Comparison of ENCODE assay signal across 9 cellular contexts in genomic region chr7:33671521-33672262, GRCh38.
DNase-seq lines count a peak whose midpoint lies in the region; ATAC-seq and TF ChIP-seq lines count a peak whose summit lies in the region.
"Had no signal": no experiment of that assay in that cellular context is flagged by ENCODE, and none has a peak within 500 bp of the region (broad histone marks: within the 10 kb centered on the region; RNA-seq: fewer than 3 reads in every experiment).

No MANE protein-coding gene starts in this region.

- no peak for TF ChIP-seq CTCF in nephron (IDR thresholded peaks at IDR 0.05; ENCODE audit: unreplicated experiment in 3 of 3)

- DNase-seq in NCI-H2029 (lab: John Stamatoyannopoulos, UW) (peak; percentile 81), NCI-H146 treated with DMSO at 0.1 percent for 48 hours (lab: John Stamatoyannopoulos, UW; ENCODE audit: unreplicated experiment) (no peak), hypothalamus (lab: John Stamatoyannopoulos, UW) (no peak), NCI-H2171 treated with DMSO at 0.1 percent for 48 hours (lab: John Stamatoyannopoulos, UW) (no peak)
- DNase-seq: cerebellar nuclear complex had no signal

- peak; percentile 74 for ATAC-seq in GM18868 (IDR thresholded peaks at IDR 0.05; ENCODE audit: unreplicated experiment)
- ATAC-seq in HG02852 (IDR thresholded peaks at IDR 0.05; ENCODE audit: unreplicated experiment), result peak; percentile 76
- no peak for ATAC-seq in HG03280 (IDR thresholded peaks at IDR 0.05; ENCODE audit: unreplicated experiment)

- no peaks in the 10 kb centered on the region for H3K27me3 Mint-ChIP-seq in nephron (ENCODE audit: low read depth)

- no peak overlapping the region for H3K4me3 Mint-ChIP-seq in nephron

- no peaks in the 10 kb centered on the region for H3K36me3 Mint-ChIP-seq in nephron (ENCODE audit: low read depth)

- H3K9me3 Mint-ChIP-seq in nephron, result no peaks in the 10 kb centered on the region

- peaks cover 30% of the 10 kb centered on the region for H3K4me1 Mint-ChIP-seq in nephron

- peak overlapping the region; percentile 15 to 71 (median 40) for H3K27ac Mint-ChIP-seq in nephron
